13 cellular contexts compared by ENCODE assay signal in genomic region chr11:19430346-19431058, GRCh38.
"Had no signal": no experiment of that assay in that cellular context is flagged by ENCODE, and none has a peak within 500 bp of the region (broad histone marks: within the 10 kb centered on the region; RNA-seq: fewer than 3 reads in every experiment).

No MANE protein-coding gene starts in this region.

- H3K4me3 ChIP-seq: coronary artery, lower lobe of right lung, right lobe of liver had no signal

- H3K36me3 ChIP-seq: lower lobe of right lung, neutrophil, right lobe of liver had no signal

- DNase-seq: activated CD4-positive, alpha-beta T cell treated with anti-CD3 and anti-CD28 coated beads, Interleukin-2, amount 50 U/mL, for 4 hours; activated gamma-delta T cell; activated naive CD8-positive, alpha-beta T cell treated with anti-CD3 and anti-CD28 coated beads, Interleukin-2, amount 10 ng/mL, durations not matched to agents 7 days and 5 days; activated T-cell treated with anti-CD3 and anti-CD28 coated beads, Interleukin-2, amount 50 U/mL, for 4 hours; aorta; effector CD4-positive, alpha-beta T cell; lower lobe of right lung; midbrain; naive B cell; right lobe of liver; stimulated activated naive CD4-positive, alpha-beta T cell had no signal

- H3K27me3 ChIP-seq: right lobe of liver had no signal

- H3K27ac ChIP-seq: coronary artery, lower lobe of right lung, neutrophil had no signal

- ATAC-seq: activated T-cell treated with anti-CD3 and anti-CD28 coated beads, Interleukin-2, amount 50 U/mL, for 4 hours; right lobe of liver had no signal

- H3K9me3 ChIP-seq: lower lobe of right lung, neutrophil, right lobe of liver had no signal
